In genomic region chr6:127641905-127642304, GRCh38 we compare ENCODE assay signal across 8 cellular contexts.
DNase-seq lines count a peak whose midpoint lies in the region; ATAC-seq and TF ChIP-seq lines count a peak whose summit lies in the region.

No MANE protein-coding gene starts in this region.

- no peak for TF ChIP-seq EP300 in ovary (IDR thresholded peaks at IDR 0.05)

- H3K9me3 ChIP-seq in ovary: no peaks in the 10 kb centered on the region

- H3K4me3 ChIP-seq in AG10803 (ENCODE audit: low read length): no peak overlapping the region
- H3K4me3 ChIP-seq in ovary: no peak overlapping the region

- TF ChIP-seq POLR2A in ovary (IDR thresholded peaks at IDR 0.05): no peak

- H3K27me3 ChIP-seq in ovary: no peaks in the 10 kb centered on the region

- H3K36me3 ChIP-seq in ovary: no peaks in the 10 kb centered on the region

- intact Hi-C loops in ovary (cut with DNase I): no loop called here

- WGBS in ovary, 3 donors: 44 to 49% (median 47%) methylated on average over 7 of the region's 7 CpGs

- H3K27ac ChIP-seq in ovary: no peak overlapping the region

- DNase-seq in AG10803 (ENCODE audit: low read depth) (peak; percentile 32), GM13977 (ENCODE audit: low spot score) (peak; percentile 12), NCI-H2196 (lab: John Stamatoyannopoulos, UW; ENCODE audit: unreplicated experiment) (peak; percentile 4), astrocyte of the hippocampus (ENCODE audit: low read depth, low spot score) (peak; percentile 50), kidney glomerular epithelial cell (lab: John Stamatoyannopoulos, UW) (peak; percentile 22), ovary (no peak), middle frontal gyrus (ENCODE audit: extremely low spot score, low spot score) (no peak)

- TF ChIP-seq CTCF in AG10803 (conservative IDR thresholded peaks at IDR 0.05; ENCODE audit: low read length) (peak; percentile 86), GM13977 (IDR thresholded peaks at IDR 0.05; ENCODE audit: extremely low read depth, insufficient read depth, missing control alignments) (peak; percentile 71), ovary (IDR thresholded peaks at IDR 0.05) (no peak)

- H3K4me1 ChIP-seq in ovary (ENCODE audit: insufficient read depth): no peaks in the 10 kb centered on the region

- in situ Hi-C loops in GM13977 (cut with MboI; ENCODE audit: low pct_unique_long_range_greater_than_20kb, low sequenced_read_pairs, unreplicated experiment): no loop called here

- peak; percentile 83 for ATAC-seq in HG02852 (IDR thresholded peaks at IDR 0.05; ENCODE audit: unreplicated experiment)

Comparison
In these comparisons a context has a peak if more than half of its experiments do, and no peak if none do; other contexts are left out.
1. DNase-seq: peak in AG10803 (single experiment), GM13977 (single experiment), NCI-H2196 (single experiment), astrocyte of the hippocampus (single experiment) and kidney glomerular epithelial cell (single experiment); none in ovary (0 of 5) and middle frontal gyrus (single experiment).
2. CTCF ChIP-seq: peak in AG10803 (single experiment) and GM13977 (single experiment); none in ovary (0 of 3).